8 cellular contexts compared by ENCODE assay signal in the genomic region with DNA sequence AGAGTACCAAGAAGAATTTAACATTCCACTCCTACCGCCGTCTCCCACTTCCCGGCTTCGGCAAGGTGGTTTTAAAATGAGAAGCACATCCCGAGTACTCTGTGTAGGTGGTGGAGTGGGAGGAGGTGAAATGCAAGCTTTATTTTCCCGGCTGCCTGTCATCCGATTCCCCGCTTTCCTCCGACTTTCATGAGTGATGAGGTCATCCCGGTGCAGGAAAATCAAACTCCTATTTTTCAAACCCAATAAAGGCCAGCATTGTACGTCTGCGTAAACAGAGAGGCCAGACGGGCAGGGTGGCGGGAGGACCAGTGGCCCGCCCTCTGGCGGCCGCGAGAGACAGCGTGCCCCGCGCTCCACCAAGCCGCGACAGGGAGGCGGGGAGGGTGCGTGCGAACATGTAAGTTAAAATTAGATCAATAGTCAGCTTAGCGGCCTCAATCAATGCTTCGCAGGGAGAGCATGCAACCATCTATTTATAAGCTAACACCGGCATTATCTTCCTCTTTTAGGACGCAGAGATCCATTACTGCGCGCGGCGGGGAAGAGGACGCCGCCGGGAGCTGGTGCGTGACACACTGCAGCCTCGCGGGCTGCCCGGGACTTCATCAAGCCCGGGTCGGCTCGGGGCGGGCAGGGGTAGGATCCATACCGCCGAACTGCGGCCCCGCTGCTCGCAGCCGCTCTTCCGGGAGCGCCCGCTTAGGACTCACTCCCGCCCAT.
DNase-seq lines count a peak whose midpoint lies in the region; ATAC-seq and FAIRE-seq lines count a peak whose summit lies in the region.

No MANE protein-coding gene starts in this region.

- H3K23ac ChIP-seq in neuronal stem cell (ENCODE audit: low read depth, low read length, poor library complexity), result no peak overlapping the region

- DNase-seq in DMS53 treated with DMSO at 0.1 percent for 48 hours (lab: John Stamatoyannopoulos, UW; ENCODE audit: unreplicated experiment) (peak; percentile 56), KBM-7 (peak; percentile 91), SHP77 (lab: John Stamatoyannopoulos, UW) (peak; percentile 42 to 57), frontal cortex (ENCODE audit: low spot score in 2 of 2) (peak; percentile 82 to 83), neuronal stem cell (ENCODE audit: low spot score) (peak; percentile 54)
- peak; percentile 31 to 55 (median 36) for DNase-seq in activated naive CD4-positive, alpha-beta T cell (lab: John Stamatoyannopoulos, UW)

- no peak overlapping the region for H2BK5ac ChIP-seq in neuronal stem cell (ENCODE audit: low read length)

- peak; percentile 94 for ATAC-seq in GM21737 (IDR thresholded peaks at IDR 0.05; ENCODE audit: unreplicated experiment)

- H3K4ac ChIP-seq in neuronal stem cell (ENCODE audit: low read length), result no peak overlapping the region

- H3K9ac ChIP-seq in neuronal stem cell (ENCODE audit: low read depth, low read length, poor library complexity) (no peak overlapping the region), subcutaneous abdominal adipose tissue (ENCODE audit: low read length in 5 of 5) (peak overlapping the region in 4 of 5 donors; percentile 30 to 63 (median 39))

- peak overlapping the region; percentile 40 to 82 for H3K4me3 ChIP-seq in neuronal stem cell (ENCODE audit: low read length in 2 of 2)
- H3K4me3 ChIP-seq in subcutaneous abdominal adipose tissue (ENCODE audit: low read depth in 1 of 5, low read length in 5 of 5), result peak overlapping the region; percentile 67 to 81 (median 77)

- H3K27me3 ChIP-seq in neuronal stem cell (ENCODE audit: control insufficient read depth in 3 of 3, insufficient read depth in 3 of 3, low read depth in 1 of 3, low read length in 3 of 3) (peaks cover 0 to 6% (median 0%) of the 10 kb centered on the region in 3 experiments), subcutaneous abdominal adipose tissue (ENCODE audit: control insufficient read depth in 5 of 5, insufficient read depth in 4 of 5, low read length in 5 of 5) (no peaks in the 10 kb centered on the region)

- no peak overlapping the region for H4K91ac ChIP-seq in neuronal stem cell (ENCODE audit: low read depth, low read length, poor library complexity)

- H2BK12ac ChIP-seq in neuronal stem cell (ENCODE audit: low read length), result no peak overlapping the region

- peak overlapping the region; percentile 94 for H3K18ac ChIP-seq in neuronal stem cell (ENCODE audit: low read length)

- H2AK5ac ChIP-seq in neuronal stem cell (ENCODE audit: low read depth, low read length), result no peak overlapping the region

- H3K27ac ChIP-seq in neuronal stem cell (replicated peaks; ENCODE audit: low read length), result no peak overlapping the region
- no peak overlapping the region for H3K27ac ChIP-seq in subcutaneous abdominal adipose tissue (ENCODE audit: low read depth, low read length)

- peak overlapping the region; percentile 88 for H3K4me2 ChIP-seq in neuronal stem cell (ENCODE audit: insufficient read depth, low read length, poor library complexity, severe bottlenecking)

- no peak overlapping the region for H3K14ac ChIP-seq in neuronal stem cell (ENCODE audit: low read length)

- in situ Hi-C loops in KBM-7 (cut with MboI; ENCODE audit: low pct_unique_long_range_greater_than_20kb, low sequenced_read_pairs), result no loop called here

- no peak overlapping the region for H2BK15ac ChIP-seq in neuronal stem cell (ENCODE audit: low read length)

- H2BK120ac ChIP-seq in neuronal stem cell (ENCODE audit: low read depth, low read length), result no peak overlapping the region

- peak overlapping the region; percentile 86 for H2AFZ ChIP-seq in neuronal stem cell (ENCODE audit: low read length)

- H3K36me3 ChIP-seq in neuronal stem cell (replicated peaks in 1 of 2; ENCODE audit: control insufficient read depth in 2 of 2, insufficient read depth in 2 of 2, low read length in 2 of 2) (no peaks in the 10 kb centered on the region), subcutaneous abdominal adipose tissue (ENCODE audit: control insufficient read depth in 5 of 5, insufficient read depth in 5 of 5, low read length in 5 of 5) (no peaks in the 10 kb centered on the region)

- H3K4me1 ChIP-seq in neuronal stem cell (ENCODE audit: control insufficient read depth in 2 of 2, insufficient read depth in 1 of 2, low read depth in 1 of 2, low read length in 2 of 2) (peaks cover 4 to 6% of the 10 kb centered on the region in 2 donors), subcutaneous abdominal adipose tissue (ENCODE audit: control insufficient read depth in 5 of 5, insufficient read depth in 5 of 5, low read length in 5 of 5) (peaks cover 0 to 16% (median 14%) of the 10 kb centered on the region in 5 donors)

- H3K9me3 ChIP-seq in neuronal stem cell (replicated peaks in 1 of 2; ENCODE audit: control insufficient read depth in 2 of 2, insufficient read depth in 1 of 2, low read depth in 1 of 2, low read length in 2 of 2) (peaks cover 0 to 12% of the 10 kb centered on the region in 2 donors), subcutaneous abdominal adipose tissue (ENCODE audit: control insufficient read depth in 5 of 5, low read length in 5 of 5) (no peaks in the 10 kb centered on the region)

- H4K8ac ChIP-seq in neuronal stem cell (ENCODE audit: low read depth, low read length), result no peak overlapping the region

- no CpG with 5 or more reads among the region's 55 CpGs for WGBS in neuronal stem cell (ENCODE audit: extremely low coverage in 2 of 2, insufficient read length in 2 of 2, insufficient replicate concordance in 1 of 2), 2 donors

- no peak for FAIRE-seq in frontal cortex (lab: Jason Lieb, UNC)

- no peaks in the 10 kb centered on the region for H3K79me1 ChIP-seq in neuronal stem cell (ENCODE audit: low read depth, low read length)

Comparison
In these comparisons a context has a peak if more than half of its experiments do, and no peak if none do; other contexts are left out.
1. DNase-seq: peak in every context shown above with its lines; median percentile 91 in KBM-7; 82 in frontal cortex; 56 in DMS53 treated with DMSO at 0.1 percent for 48 hours; 54 in neuronal stem cell; 50 in SHP77; 36 in activated naive CD4-positive, alpha-beta T cell.